In the genomic region with DNA sequence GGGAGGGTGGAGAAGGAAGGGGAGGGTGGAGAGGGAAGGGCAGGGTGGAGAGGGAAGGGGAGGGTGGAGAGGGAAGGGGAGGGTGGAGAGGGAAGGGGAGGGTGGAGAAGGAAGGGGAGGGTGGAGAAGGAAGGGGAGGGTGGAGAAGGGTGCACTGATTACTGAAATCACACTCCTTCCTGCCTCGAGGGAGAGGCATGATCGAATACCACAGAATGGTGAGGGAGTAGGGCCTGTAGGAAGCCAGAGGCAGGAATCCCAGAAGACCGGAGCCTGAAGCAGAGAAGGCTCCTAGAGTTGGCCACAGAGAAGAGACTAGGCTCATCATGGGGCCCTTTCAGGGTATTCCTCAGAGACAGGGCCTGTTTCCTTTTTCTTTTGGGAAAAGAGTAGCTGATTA, we compare ENCODE assay signal across 17 cellular contexts. TPM values are rescaled to one million over a fixed set of nuclear protein-coding genes. Genes with fewer than 3 reads are reported as not detected.
DNase-seq lines count a peak whose midpoint lies in the region; ATAC-seq and TF ChIP-seq lines count a peak whose summit lies in the region.
"Had no signal": no experiment of that assay in that cellular context is flagged by ENCODE, and none has a peak within 500 bp of the region (broad histone marks: within the 10 kb centered on the region; RNA-seq: fewer than 3 reads in every experiment).

No MANE protein-coding gene starts in this region.

- DNase-seq in left ventricle myocardium superior (no peak), cardiac septum (ENCODE audit: low spot score) (no peak), iPS-NIHi7 (ENCODE audit: extremely low spot score) (peak; percentile 23), spleen (no peak), NCI-H146 treated with DMSO at 0.1 percent for 48 hours (lab: John Stamatoyannopoulos, UW; ENCODE audit: unreplicated experiment) (no peak), GM10248 (ENCODE audit: extremely low spot score) (no peak), NCI-H1105 treated with DMSO at 0.1 percent for 48 hours (lab: John Stamatoyannopoulos, UW) (no peak)
- DNase-seq: 8988T; Calu3; CD8-positive, alpha-beta T cell; DMS79 treated with DMSO at 0.1 percent for 48 hours had no signal

- H3K36me3 ChIP-seq in spleen, result no peaks in the 10 kb centered on the region
- H3K36me3 ChIP-seq: BLaER1, HAP-1 had no signal

- POLR2A ChIA-PET in GM10248 (lab: Yijun Ruan, JAX), result no interaction called here

- 18 to 47% (median 27%) methylated on average over 3 of the region's 3 CpGs for WGBS in spleen, 5 donors

- peaks cover 0 to 26% (median 0%) of the 10 kb centered on the region in 6 donors for H3K4me1 ChIP-seq in spleen
- H3K4me1 ChIP-seq: BLaER1, HAP-1 had no signal

- TF ChIP-seq CTCF in spleen (IDR thresholded peaks at IDR 0.05 in 8 of 11, conservative IDR thresholded peaks at IDR 0.05 in 3 of 11) (no peak), GM10248 (IDR thresholded peaks at IDR 0.05; ENCODE audit: control extremely low read depth, extremely low read depth, low read depth, missing control alignments) (no peak)

- peak overlapping the region in 5 of 8 donors; percentile 26 to 79 (median 57) for H3K27ac ChIP-seq in spleen
- H3K27ac ChIP-seq: BLaER1 had no signal

- no peaks in the 10 kb centered on the region for H3K27me3 ChIP-seq in spleen (replicated peaks in 1 of 7)
- H3K27me3 ChIP-seq: BLaER1 had no signal

- intact Hi-C loops in left ventricle myocardium superior (cut with micrococcal nuclease) (no loop called here), cardiac septum (cut with DNase I) (no loop called here), spleen (cut with DNase I; ENCODE audit: low total_unique reads) (no loop called here)

- H3K4me3 ChIP-seq in spleen, result no peak overlapping the region
- H3K4me3 ChIP-seq: BLaER1, HAP-1 had no signal

- peak; percentile 32 for ATAC-seq in left ventricle myocardium superior
- ATAC-seq: CD8-positive, alpha-beta T cell had no signal

- CTCF ChIA-PET in GM10248 (lab: Yijun Ruan, JAX), result no interaction called here

- H3K9me3 ChIP-seq in spleen, result peaks cover 0 to 4% (median 0%) of the 10 kb centered on the region in 8 donors
- H3K9me3 ChIP-seq: BLaER1, HAP-1 had no signal

- no peak for TF ChIP-seq POLR2A in spleen (IDR thresholded peaks at IDR 0.05)

RNA-seq across cellular contexts. Expression of gene OR52K2, which starts 5.6 kb away (rescaled TPM):
- not detected for total RNA-seq in left ventricle myocardium superior
- total RNA-seq in cardiac septum, result not detected
- total RNA-seq in spleen, result 1 to 10 TPM in 3 of 7 donors, under 1 TPM in 2, not detected in 2; 0.94 to 1.4 (median 1.1) TPM
- not detected for polyA plus RNA-seq in spleen
- total RNA-seq: A673; Calu3; CD8-positive, alpha-beta T cell; H4; HT1080 had no signal
- polyA plus RNA-seq: AG04450 had no signal

RNA-seq across cellular contexts. Expression of gene OR52K1, which starts 39.0 kb away (rescaled TPM):
- total RNA-seq in left ventricle myocardium superior, result not detected
- total RNA-seq in cardiac septum, result not detected
- total RNA-seq in spleen, result under 1 TPM; 0.09 to 0.85 (median 0.30) TPM
- polyA plus RNA-seq in spleen, result not detected
- total RNA-seq: A673; Calu3; CD8-positive, alpha-beta T cell; H4; HT1080 had no signal
- polyA plus RNA-seq: AG04450 had no signal

RNA-seq across cellular contexts. Expression of gene TRIM21, which starts 50.0 kb away (rescaled TPM):
- 9.9 TPM for total RNA-seq in left ventricle myocardium superior
- 5.9 TPM for total RNA-seq in cardiac septum
- 10 to 100 TPM; 28.0 to 43.3 (median 32.3) TPM for total RNA-seq in spleen
- polyA plus RNA-seq in spleen, result 10 to 100 TPM; 20.3 to 36.0 (median 20.6) TPM
